In the genomic region with DNA sequence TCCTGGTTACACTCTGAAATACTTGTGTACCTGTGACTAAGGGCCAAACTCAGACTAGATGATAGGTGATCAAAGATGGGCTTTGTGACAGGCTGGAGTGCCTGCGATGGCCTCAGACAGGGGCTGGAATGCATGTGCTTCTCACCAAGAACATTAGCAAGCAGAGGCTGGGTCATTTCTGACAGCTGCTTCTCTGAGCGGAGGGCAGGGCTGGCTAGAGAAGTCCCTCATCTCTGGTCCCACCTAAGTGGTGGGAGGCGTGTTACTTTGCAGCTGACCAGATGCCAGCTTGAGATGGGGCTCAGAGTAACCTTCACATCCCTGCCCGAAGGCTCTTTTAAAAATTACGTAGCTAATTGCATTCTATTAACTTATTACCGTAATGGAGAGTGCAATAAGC, we compare ENCODE assay signal across 22 cellular contexts.
"Had no signal": no experiment of that assay in that cellular context is flagged by ENCODE, and none has a peak within 500 bp of the region (broad histone marks: within the 10 kb centered on the region; RNA-seq: fewer than 3 reads in every experiment).

No MANE protein-coding gene starts in this region.

- ATAC-seq: activated CD8-positive, alpha-beta T cell treated with anti-CD3 and anti-CD28 coated beads for 36 hours; activated naive CD8-positive, alpha-beta T cell treated with anti-CD3 and anti-CD28 coated beads, Interleukin-2, amount 50 U/mL, for 24 hours had no signal

- H3K9me3 Mint-ChIP-seq: T-helper 2 cell treated with Interferon-gamma antibody and Interleukin-4, amounts not matched to agents 5 μg/mL and 100 μg/mL, for 36 hours had no signal

- H3K4me3 ChIP-seq: left ventricle myocardium inferior, transverse colon had no signal

- H3K27me3 ChIP-seq: transverse colon had no signal

- H3K36me3 ChIP-seq: left ventricle myocardium inferior, transverse colon had no signal

- H3K27ac Mint-ChIP-seq: activated B cell treated with CpG ODN at 0.5 μM for 24 hours; activated CD8-positive, alpha-beta T cell treated with anti-CD3 and anti-CD28 coated beads for 36 hours; activated naive CD4-positive, alpha-beta T cell treated with anti-CD3 and anti-CD28 coated beads, Interleukin-2, amount 10 ng/mL, durations not matched to agents 7 days and 5 days; activated naive CD8-positive, alpha-beta T cell treated with anti-CD3 and anti-CD28 coated beads, Interleukin-2, amount 50 U/mL, for 24 hours; activated T-cell treated with anti-CD3 and anti-CD28 coated beads, Interleukin-2, amount 50 U/mL, for 24 hours; activated T-helper 2 cell treated with anti-CD3 and anti-CD28 coated beads, Interferon-gamma antibody, Interleukin-2, Interleukin-4, amounts not matched to agents 10 μg/mL and 5 μg/mL and 100 μg/mL, durations not matched to agents 14 hours and 24 hours and 36 hours; brain; nephron progenitor cell; stimulated activated naive CD8-positive, alpha-beta T cell treated with anti-CD3 and anti-CD28 coated beads, Interleukin-15, Interleukin-2, amounts not matched to agents 100 ng/mL and 50 ng/mL, for 24 hours; T-helper 2 cell treated with Interferon-gamma antibody and Interleukin-4, amounts not matched to agents 5 μg/mL and 100 μg/mL, for 36 hours had no signal

- H3K27ac ChIP-seq: left ventricle myocardium inferior, transverse colon had no signal

- DNase-seq: activated B cell treated with CpG ODN at 0.5 μM for 24 hours; activated CD4-positive, alpha-beta T cell treated with anti-CD3 and anti-CD28 coated beads for 48 hours; activated CD8-positive, alpha-beta T cell treated with anti-CD3 and anti-CD28 coated beads for 36 hours; activated naive CD4-positive, alpha-beta T cell treated with anti-CD3 and anti-CD28 coated beads, Interleukin-2, amount 10 ng/mL, durations not matched to agents 7 days and 5 days; activated naive CD8-positive, alpha-beta T cell treated with anti-CD3 and anti-CD28 coated beads, Interleukin-2, amount 50 U/mL, for 24 hours; activated T-cell treated with anti-CD3 and anti-CD28 coated beads, Interleukin-2, amount 50 U/mL, for 24 hours; anterior cingulate cortex; central memory CD4-positive, alpha-beta T cell; foreskin melanocyte; glutamatergic neuron; hypothalamus; left ventricle myocardium inferior; mammary epithelial cell; midbrain; nephron progenitor cell; occipital lobe; retina; transverse colon had no signal

- H3K4me1 ChIP-seq: left ventricle myocardium inferior, transverse colon had no signal

- H3K4me3 Mint-ChIP-seq: activated B cell treated with CpG ODN at 0.5 μM for 24 hours; activated CD8-positive, alpha-beta T cell treated with anti-CD3 and anti-CD28 coated beads for 36 hours; activated naive CD4-positive, alpha-beta T cell treated with anti-CD3 and anti-CD28 coated beads, Interleukin-2, amount 10 ng/mL, durations not matched to agents 7 days and 5 days; activated naive CD8-positive, alpha-beta T cell treated with anti-CD3 and anti-CD28 coated beads, Interleukin-2, amount 50 U/mL, for 24 hours; activated T-cell treated with anti-CD3 and anti-CD28 coated beads, Interleukin-2, amount 50 U/mL, for 24 hours; brain; nephron progenitor cell; stimulated activated naive CD8-positive, alpha-beta T cell treated with anti-CD3 and anti-CD28 coated beads, Interleukin-15, Interleukin-2, amounts not matched to agents 100 ng/mL and 50 ng/mL, for 24 hours; T-helper 2 cell treated with Interferon-gamma antibody and Interleukin-4, amounts not matched to agents 5 μg/mL and 100 μg/mL, for 36 hours had no signal

- H3K36me3 Mint-ChIP-seq: activated naive CD4-positive, alpha-beta T cell treated with anti-CD3 and anti-CD28 coated beads, Interleukin-2, amount 10 ng/mL, durations not matched to agents 7 days and 5 days; brain had no signal
